Comparison of ENCODE assay signal across 1 cellular context in genomic region chr16:57840833-57841232, GRCh38.
TF ChIP-seq lines count a peak whose summit lies in the region.

No MANE protein-coding gene starts in this region.

TF ChIP-seq in HepG2, 621 proteins besides CTCF, POLR2A, EP300 and RAD21 (continued from another document and continues in another):
- TF ChIP-seq HNF1A (IDR thresholded peaks at IDR 0.05; ENCODE audit: low read depth) (no peak), HNF1A (CRISPR knock-in tag; IDR thresholded peaks at IDR 0.05; ENCODE audit: borderline replicate concordance) (no peak; the same call in 1 of the 2 replicates), ZSCAN31 (CRISPR knock-in tag; IDR thresholded peaks at IDR 0.05; ENCODE audit: low read depth) (no peak), ZFP1 (CRISPR knock-in tag; IDR thresholded peaks at IDR 0.05) (peak; percentile 74; the same call in 1 of the 2 replicates), ZFP36 (IDR thresholded peaks at IDR 0.05; ENCODE audit: borderline replicate concordance, low read depth, low read length, partially characterized antibody) (peak; percentile 68), THYN1 (CRISPR knock-in tag; IDR thresholded peaks at IDR 0.05; ENCODE audit: borderline replicate concordance, low read depth) (no peak), SRSF1 (optimal IDR thresholded peaks at IDR 0.05; ENCODE audit: low read depth, low read length) (no peak), KLF11 (CRISPR knock-in tag; IDR thresholded peaks at IDR 0.05) (no peak), MZF1 (CRISPR knock-in tag; IDR thresholded peaks at IDR 0.05; ENCODE audit: borderline replicate concordance) (no peak), ZNF274 (CRISPR knock-in tag; IDR thresholded peaks at IDR 0.05) (no peak), ZNF672 (CRISPR knock-in tag; IDR thresholded peaks at IDR 0.05) (no peak), NFKBIZ (CRISPR knock-in tag; IDR thresholded peaks at IDR 0.05) (peak; percentile 69), KDM6A (CRISPR knock-in tag; IDR thresholded peaks at IDR 0.05; ENCODE audit: low read depth) (no peak), ZBTB37 (CRISPR knock-in tag; IDR thresholded peaks at IDR 0.05) (peak; percentile 87), ZSCAN5A (CRISPR knock-in tag; IDR thresholded peaks at IDR 0.05; ENCODE audit: borderline replicate concordance) (no peak; the same call in 1 of the 2 replicates), NFATC3 (CRISPR knock-in tag; IDR thresholded peaks at IDR 0.05) (no peak), GRHL1 (CRISPR knock-in tag; conservative IDR thresholded peaks at IDR 0.05) (no peak), DPF2 (CRISPR knock-in tag; IDR thresholded peaks at IDR 0.05; ENCODE audit: borderline replicate concordance, low read depth) (peak; percentile 84), ZSCAN29 (CRISPR knock-in tag; conservative IDR thresholded peaks at IDR 0.05) (0 out of 2 replicates have a peak, but pooled peaks have one; percentile 28), ZSCAN30 (CRISPR knock-in tag; IDR thresholded peaks at IDR 0.05) (no peak), MIER3 (CRISPR knock-in tag; IDR thresholded peaks at IDR 0.05; ENCODE audit: borderline replicate concordance) (no peak; the same call in 1 of the 2 replicates), TEAD2 (CRISPR knock-in tag; IDR thresholded peaks at IDR 0.05) (no peak), ZGPAT (CRISPR knock-in tag; IDR thresholded peaks at IDR 0.05) (peak; percentile 73), MTA3 (CRISPR knock-in tag; IDR thresholded peaks at IDR 0.05) (no peak), ZNF3 (CRISPR knock-in tag; IDR thresholded peaks at IDR 0.05) (no peak), ZNF432 (CRISPR knock-in tag; IDR thresholded peaks at IDR 0.05; ENCODE audit: borderline replicate concordance) (no peak), RBM39 (IDR thresholded peaks at IDR 0.05; ENCODE audit: low read depth, low read length, poor library complexity, severe bottlenecking) (no peak), ZNF207 (IDR thresholded peaks at IDR 0.05; ENCODE audit: borderline replicate concordance) (no peak), SALL2 (CRISPR knock-in tag; IDR thresholded peaks at IDR 0.05) (no peak), NR2F2 (IDR thresholded peaks at IDR 0.05; ENCODE audit: borderline replicate concordance, low read depth) (0 out of 2 replicates have a peak, but pooled peaks have one; percentile 22), TARDBP (CRISPR knock-in tag; IDR thresholded peaks at IDR 0.05) (peak; percentile 85; the same call in 1 of the 2 replicates), ZNF737 (CRISPR knock-in tag; IDR thresholded peaks at IDR 0.05; ENCODE audit: borderline replicate concordance) (no peak), SATB2 (CRISPR knock-in tag; IDR thresholded peaks at IDR 0.05) (no peak), TFE3 (CRISPR knock-in tag; IDR thresholded peaks at IDR 0.05) (peak; percentile 84), UBTF (CRISPR knock-in tag; IDR thresholded peaks at IDR 0.05) (peak; percentile 46; the same call in 1 of the 2 replicates), NFYB (CRISPR knock-in tag; IDR thresholded peaks at IDR 0.05) (no peak), ZNF841 (CRISPR knock-in tag; IDR thresholded peaks at IDR 0.05; ENCODE audit: borderline replicate concordance) (no peak), POLR2G (IDR thresholded peaks at IDR 0.05; ENCODE audit: low read depth, low read length) (no peak)
- TF ChIP-seq, protein P1, sequence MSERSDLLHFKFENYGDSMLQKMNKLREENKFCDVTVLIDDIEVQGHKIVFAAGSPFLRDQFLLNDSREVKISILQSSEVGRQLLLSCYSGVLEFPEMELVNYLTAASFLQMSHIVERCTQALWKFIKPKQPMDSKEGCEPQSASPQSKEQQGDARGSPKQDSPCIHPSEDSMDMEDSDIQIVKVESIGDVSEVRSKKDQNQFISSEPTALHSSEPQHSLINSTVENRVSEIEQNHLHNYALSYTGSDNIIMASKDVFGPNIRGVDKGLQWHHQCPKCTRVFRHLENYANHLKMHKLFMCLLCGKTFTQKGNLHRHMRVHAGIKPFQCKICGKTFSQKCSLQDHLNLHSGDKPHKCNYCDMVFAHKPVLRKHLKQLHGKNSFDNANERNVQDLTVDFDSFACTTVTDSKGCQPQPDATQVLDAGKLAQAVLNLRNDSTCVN (CRISPR knock-in tag; IDR thresholded peaks at IDR 0.05; ENCODE audit: borderline replicate concordance): peak; percentile 97
- TF ChIP-seq, protein P2, sequence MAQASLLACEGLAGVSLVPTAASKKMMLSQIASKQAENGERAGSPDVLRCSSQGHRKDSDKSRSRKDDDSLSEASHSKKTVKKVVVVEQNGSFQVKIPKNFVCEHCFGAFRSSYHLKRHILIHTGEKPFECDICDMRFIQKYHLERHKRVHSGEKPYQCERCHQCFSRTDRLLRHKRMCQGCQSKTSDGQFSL (CRISPR knock-in tag; IDR thresholded peaks at IDR 0.05): no peak
- TF ChIP-seq, protein P3, sequence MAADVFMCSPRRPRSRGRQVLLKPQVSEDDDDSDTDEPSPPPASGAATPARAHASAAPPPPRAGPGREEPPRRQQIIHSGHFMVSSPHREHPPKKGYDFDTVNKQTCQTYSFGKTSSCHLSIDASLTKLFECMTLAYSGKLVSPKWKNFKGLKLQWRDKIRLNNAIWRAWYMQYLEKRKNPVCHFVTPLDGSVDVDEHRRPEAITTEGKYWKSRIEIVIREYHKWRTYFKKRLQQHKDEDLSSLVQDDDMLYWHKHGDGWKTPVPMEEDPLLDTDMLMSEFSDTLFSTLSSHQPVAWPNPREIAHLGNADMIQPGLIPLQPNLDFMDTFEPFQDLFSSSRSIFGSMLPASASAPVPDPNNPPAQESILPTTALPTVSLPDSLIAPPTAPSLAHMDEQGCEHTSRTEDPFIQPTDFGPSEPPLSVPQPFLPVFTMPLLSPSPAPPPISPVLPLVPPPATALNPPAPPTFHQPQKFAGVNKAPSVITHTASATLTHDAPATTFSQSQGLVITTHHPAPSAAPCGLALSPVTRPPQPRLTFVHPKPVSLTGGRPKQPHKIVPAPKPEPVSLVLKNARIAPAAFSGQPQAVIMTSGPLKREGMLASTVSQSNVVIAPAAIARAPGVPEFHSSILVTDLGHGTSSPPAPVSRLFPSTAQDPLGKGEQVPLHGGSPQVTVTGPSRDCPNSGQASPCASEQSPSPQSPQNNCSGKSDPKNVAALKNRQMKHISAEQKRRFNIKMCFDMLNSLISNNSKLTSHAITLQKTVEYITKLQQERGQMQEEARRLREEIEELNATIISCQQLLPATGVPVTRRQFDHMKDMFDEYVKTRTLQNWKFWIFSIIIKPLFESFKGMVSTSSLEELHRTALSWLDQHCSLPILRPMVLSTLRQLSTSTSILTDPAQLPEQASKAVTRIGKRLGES (CRISPR knock-in tag; IDR thresholded peaks at IDR 0.05; ENCODE audit: borderline replicate concordance): no peak
